In genomic region chr18:22286576-22286975, GRCh38 we compare ENCODE assay signal across 15 cellular contexts.
A peak's percentile ranks its signal among the peaks of the same experiment; 100 is the strongest.
DNase-seq lines count a peak whose midpoint lies in the region; ATAC-seq and TF ChIP-seq lines count a peak whose summit lies in the region.
"Had no signal": no experiment of that assay in that cellular context is flagged by ENCODE, and none has a peak within 500 bp of the region (broad histone marks: within the 10 kb centered on the region; RNA-seq: fewer than 3 reads in every experiment).

No MANE protein-coding gene starts in this region.

- ATAC-seq in thoracic aorta (ENCODE audit: insufficient number of reproducible peaks, low FRiP score, low read depth) (peak; percentile 86), natural killer cell (no peak)
- ATAC-seq: stimulated activated naive B cell treated with anti-CD40 and anti-IgM and Interleukin-4, amounts not matched to agents 10 μg/mL and 1 μg/mL and 100 μg/mL, for 72 hours had no signal

- H3K27ac ChIP-seq in hepatocyte = no peak overlapping the region
- H3K27ac ChIP-seq in thoracic aorta = peak overlapping the region; percentile 5 to 31

- peaks cover 39% of the 10 kb centered on the region for H3K4me1 Mint-ChIP-seq in MCF 10A (ENCODE audit: insufficient read depth, unreplicated experiment)
- peaks cover 24 to 30% of the 10 kb centered on the region in 2 donors for H3K4me1 Mint-ChIP-seq in natural killer cell

- H3K4me3 Mint-ChIP-seq in MCF 10A (ENCODE audit: unreplicated experiment) = peak overlapping the region; percentile 48
- H3K4me3 Mint-ChIP-seq in natural killer cell = no peak overlapping the region
- H3K4me3 Mint-ChIP-seq: neural crest cell; stimulated activated naive B cell treated with anti-CD40 and anti-IgM and Interleukin-4, amounts not matched to agents 10 μg/mL and 1 μg/mL and 100 μg/mL, for 72 hours had no signal

- CTCF ChIA-PET in MCF 10A (lab: Yijun Ruan, JAX) = interaction anchor here (0.6 kb wide), 1 partner anchor 176 kb away, joined by 3 read pairs; no protein-coding TSS in a partner anchor

- H3K27me3 Mint-ChIP-seq in MCF 10A (ENCODE audit: insufficient read depth, unreplicated experiment) (no peaks in the 10 kb centered on the region), natural killer cell (ENCODE audit: low read depth in 2 of 2) (peaks cover 0 to 3% of the 10 kb centered on the region in 2 donors)

- no peak overlapping the region for H2AFZ ChIP-seq in hepatocyte

- no peak overlapping the region for H3K4me2 ChIP-seq in hepatocyte

- H3K27ac Mint-ChIP-seq in MCF 10A (ENCODE audit: low read depth, unreplicated experiment) = peak overlapping the region; percentile 21
- peak overlapping the region in 1 of 2 donors; percentile 64 for H3K27ac Mint-ChIP-seq in natural killer cell
- H3K27ac Mint-ChIP-seq: stimulated activated naive B cell treated with anti-CD40 and anti-IgM and Interleukin-4, amounts not matched to agents 10 μg/mL and 1 μg/mL and 100 μg/mL, for 72 hours had no signal

- DNase-seq in HT1080 (ENCODE audit: low read depth) (peak; percentile 51), MCF 10A (ENCODE audit: unreplicated experiment) (peak; percentile 82), hepatocyte (ENCODE audit: low spot score) (peak; percentile 14), thoracic aorta (ENCODE audit: low spot score) (peak; percentile 25), natural killer cell (no peak), NCI-H187 treated with DMSO at 0.1 percent for 48 hours (lab: John Stamatoyannopoulos, UW) (no peak), T-helper 9 cell (no peak), NCI-H1436 (lab: John Stamatoyannopoulos, UW) (no peak)
- DNase-seq: anterior cingulate cortex; DMS 273 treated with DMSO at 0.1 percent for 48 hours; HCEC 1CT; KG1; stimulated activated CD4-positive, alpha-beta T cell treated with anti-CD3 and anti-CD28 coated beads, Interleukin-15, amount 100 ng/mL, for 24 hours; stimulated activated naive B cell treated with anti-CD40 and anti-IgM and Interleukin-4, amounts not matched to agents 10 μg/mL and 1 μg/mL and 100 μg/mL, for 72 hours had no signal

- H3K4me1 ChIP-seq in hepatocyte (ENCODE audit: insufficient read depth) (no peaks in the 10 kb centered on the region), thoracic aorta (ENCODE audit: control insufficient read depth in 1 of 2, low read depth in 2 of 2) (peaks cover 5 to 14% of the 10 kb centered on the region in 2 donors)

- H3K79me2 ChIP-seq in hepatocyte = no peaks in the 10 kb centered on the region

- H3K9me2 ChIP-seq in hepatocyte (replicated peaks; ENCODE audit: insufficient read depth) = no peaks in the 10 kb centered on the region

- WGBS in hepatocyte (ENCODE audit: low lambda C conversion rate, missing lambda C conversion rate) = 59% methylated on average over 5 of the region's 5 CpGs

- no peaks in the 10 kb centered on the region for H3K9me3 Mint-ChIP-seq in MCF 10A (ENCODE audit: unreplicated experiment)
- peaks cover 0 to 2% of the 10 kb centered on the region in 2 donors for H3K9me3 Mint-ChIP-seq in natural killer cell

- H3K36me3 Mint-ChIP-seq in MCF 10A (ENCODE audit: insufficient read depth, unreplicated experiment) = no peaks in the 10 kb centered on the region
- H3K36me3 Mint-ChIP-seq in natural killer cell = no peaks in the 10 kb centered on the region
- H3K36me3 Mint-ChIP-seq: stimulated activated naive B cell treated with anti-CD40 and anti-IgM and Interleukin-4, amounts not matched to agents 10 μg/mL and 1 μg/mL and 100 μg/mL, for 72 hours had no signal

- H3K9me3 ChIP-seq in hepatocyte (ENCODE audit: low read depth) (no peaks in the 10 kb centered on the region), thoracic aorta (no peaks in the 10 kb centered on the region)

- intact Hi-C loops in MCF 10A (cut with micrococcal nuclease) (loop anchor here (1.0 to 10.0 kb wide), 2 partner anchors 62 to 117 kb away; partner anchors contain the start of gene GATA6), natural killer cell (cut with micrococcal nuclease) (no loop called here)

- no TSS peak for BruUV-seq in MCF 10A (replicated peaks; lab: Mats Ljungman, UMichigan)

- no peaks in the 10 kb centered on the region for H4K20me1 ChIP-seq in hepatocyte (ENCODE audit: insufficient read depth, poor library complexity, severe bottlenecking)

- H3K4me3 ChIP-seq in hepatocyte (no peak overlapping the region), thoracic aorta (peak overlapping the region; percentile 43)

- POLR2A ChIA-PET in MCF 10A (lab: Yijun Ruan, JAX) = no interaction called here

- H3K27me3 ChIP-seq in hepatocyte = no peaks in the 10 kb centered on the region
- no peaks in the 10 kb centered on the region for H3K27me3 ChIP-seq in thoracic aorta (replicated peaks; ENCODE audit: insufficient read depth)

- TF ChIP-seq CTCF in MCF 10A (IDR thresholded peaks at IDR 0.05; ENCODE audit: unreplicated experiment) = no peak
- TF ChIP-seq CTCF in hepatocyte (IDR thresholded peaks at IDR 0.05; ENCODE audit: poor library complexity) = no peak
- TF ChIP-seq CTCF in thoracic aorta (IDR thresholded peaks at IDR 0.05) = no peak
- TF ChIP-seq CTCF in natural killer cell (IDR thresholded peaks at IDR 0.05) = no peak

- H3K36me3 ChIP-seq in hepatocyte (replicated peaks; ENCODE audit: insufficient read depth, low read depth) (no peaks in the 10 kb centered on the region), thoracic aorta (no peaks in the 10 kb centered on the region)

Comparison
In these comparisons a context has a peak if more than half of its experiments do, and no peak if none do; other contexts are left out.
1. DNase-seq: peak in HT1080 (single experiment), MCF 10A (single experiment), hepatocyte (single experiment) and thoracic aorta (single experiment); none in natural killer cell (single experiment), NCI-H187 treated with DMSO at 0.1 percent for 48 hours (single experiment), T-helper 9 cell (single experiment) and NCI-H1436 (single experiment).